Comparison of ENCODE assay signal across 1 cellular context in genomic region chr20:55348201-55348600, GRCh38.
TF ChIP-seq lines count a peak whose summit lies in the region.

No MANE protein-coding gene starts in this region.

TF ChIP-seq in H1, 55 proteins besides CTCF, POLR2A, EP300 and RAD21:
- TF ChIP-seq TAF1 (IDR thresholded peaks at IDR 0.05; ENCODE audit: low read depth, low read length): no peak
- TF ChIP-seq ATF2 (IDR thresholded peaks at IDR 0.05; ENCODE audit: low read length): no peak
- TF ChIP-seq HDAC2 (IDR thresholded peaks at IDR 0.05; ENCODE audit: borderline replicate concordance in 1 of 2, low read depth in 2 of 2, low read length in 2 of 2): no peak
TF ChIP-seq in H1: peak in this region for 0.
